In genomic region chr1:25799758-25800537, GRCh38 we compare ENCODE assay signal across 8 cellular contexts. TPM values are rescaled to one million over a fixed set of nuclear protein-coding genes. Genes with fewer than 3 reads are reported as not detected.
A peak's percentile ranks its signal among the peaks of the same experiment; 100 is the strongest.
DNase-seq lines count a peak whose midpoint lies in the region; ATAC-seq, FAIRE-seq and TF ChIP-seq lines count a peak whose summit lies in the region.

SELENON (plus strand) TSS chr1:25800193; CDS start chr1:25800231, 38 bp downstream.

- no peaks in the 10 kb centered on the region for H3K27me3 ChIP-seq in ACC112 (ENCODE audit: insufficient read depth, low read length)
- no peaks in the 10 kb centered on the region for H3K27me3 ChIP-seq in Panc1 (ENCODE audit: control insufficient read depth, insufficient read depth, low read length)
- no peaks in the 10 kb centered on the region for H3K27me3 ChIP-seq in ascending aorta
- H3K27me3 ChIP-seq in right atrium auricular region, result no peaks in the 10 kb centered on the region

- TF ChIP-seq CTCF in Panc1 (IDR thresholded peaks at IDR 0.05), result no peak
- TF ChIP-seq CTCF in ascending aorta (IDR thresholded peaks at IDR 0.05), result no peak
- TF ChIP-seq CTCF in right atrium auricular region (IDR thresholded peaks at IDR 0.05), result no peak

- H3K4me3 ChIP-seq in ACC112 (ENCODE audit: low read depth, low read length), result peak within 1 kb of the TSS; percentile 79
- peak within 1 kb of the TSS; percentile 42 to 59 for H3K4me3 ChIP-seq in Panc1 (ENCODE audit: low read depth in 2 of 2, low read length in 2 of 2)
- H3K4me3 ChIP-seq in ascending aorta, result peak within 1 kb of the TSS; percentile 77 to 87
- H3K4me3 ChIP-seq in right atrium auricular region, result peak within 1 kb of the TSS; percentile 68 to 72

- H3K36me3 ChIP-seq in ACC112 (ENCODE audit: insufficient read depth, low read length), result no peaks in the 10 kb centered on the region
- H3K36me3 ChIP-seq in Panc1 (ENCODE audit: control insufficient read depth, insufficient read depth, low read length), result no peaks in the 10 kb centered on the region
- no peaks in the 10 kb centered on the region for H3K36me3 ChIP-seq in ascending aorta
- no peaks in the 10 kb centered on the region for H3K36me3 ChIP-seq in right atrium auricular region

- H3K9me3 ChIP-seq in Panc1 (ENCODE audit: control insufficient read depth, insufficient read depth, low read depth, low read length), result no peaks in the 10 kb centered on the region
- H3K9me3 ChIP-seq in ascending aorta, result no peaks in the 10 kb centered on the region
- no peaks in the 10 kb centered on the region for H3K9me3 ChIP-seq in right atrium auricular region

- H2AFZ ChIP-seq in ACC112 (ENCODE audit: low read length, unreplicated experiment), result peak within 1 kb of the TSS; percentile 56

- POLR2A ChIA-PET in Panc1 (lab: Charles Lee), result no interaction called here

- no TSS peak for BruUV-seq in Panc1 (replicated peaks; lab: Mats Ljungman, UMichigan)

- H3K27ac ChIP-seq in ACC112 (ENCODE audit: low read depth, low read length) (no peak within 1 kb of the TSS), Panc1 (ENCODE audit: low read length) (peak within 1 kb of the TSS; percentile 52; the same call in 1 of the 2 replicates), ascending aorta (peak within 1 kb of the TSS; percentile 80 to 89), right atrium auricular region (peak within 1 kb of the TSS; percentile 65 to 81)

- in situ Hi-C loops in Panc1 (cut with HindIII; ENCODE audit: low pct_unique_long_range_greater_than_20kb, low sequenced_read_pairs), result no loop called here

- CTCF ChIA-PET in Panc1 (lab: Charles Lee), result no interaction called here

- H3K79me2 ChIP-seq in ACC112 (ENCODE audit: control insufficient read depth, insufficient read depth, low read length, unreplicated experiment), result peaks cover 4% of the 10 kb centered on the region

- ATAC-seq in Panc1 (peak; percentile 86), GM19395 (IDR thresholded peaks at IDR 0.05; ENCODE audit: unreplicated experiment) (no peak)

- peaks cover 29% of the 10 kb centered on the region for H3K4me1 ChIP-seq in ACC112 (ENCODE audit: control insufficient read depth, insufficient read depth, low read length, unreplicated experiment)
- 0 out of 2 replicates have a peak, but pooled peaks cover 5% of the 10 kb centered on the region for H3K4me1 ChIP-seq in Panc1 (ENCODE audit: control insufficient read depth, insufficient read depth, low read length)
- H3K4me1 ChIP-seq in ascending aorta, result peaks cover 5 to 30% of the 10 kb centered on the region in 2 donors
- peaks cover 0 to 52% of the 10 kb centered on the region in 2 donors for H3K4me1 ChIP-seq in right atrium auricular region

- intact Hi-C loops in Panc1 (cut with micrococcal nuclease; ENCODE audit: unreplicated experiment) (loop anchor here (5.0 kb wide), 1 partner anchor 178 kb away; no protein-coding TSS in a partner anchor), ascending aorta (cut with DNase I) (loop anchor here (5.0 kb wide), 2 partner anchors 278 to 298 kb away; no protein-coding TSS in a partner anchor), posterior vena cava (cut with DNase I) (loop anchor here (2.0 to 10.0 kb wide), 3 partner anchors 58 to 189 kb away; no protein-coding TSS in a partner anchor)

- no peak for TF ChIP-seq POLR2A in GM12892 (IDR thresholded peaks at IDR 0.05; ENCODE audit: low read depth, low read length)

- no peak for FAIRE-seq in GM12892 (lab: Jason Lieb, UNC)

- peak; percentile 49 for DNase-seq in GM12892 (ENCODE audit: insufficient read length)
- DNase-seq in Panc1 (ENCODE audit: low read depth, low spot score), result no peak
- peak in 1 of 2 donors; percentile 83 for DNase-seq in ascending aorta (ENCODE audit: low spot score in 2 of 2)
- peak; percentile 70 for DNase-seq in right atrium auricular region (ENCODE audit: low spot score)
- DNase-seq in posterior vena cava (ENCODE audit: low spot score), result peak; percentile 90
- DNase-seq in COLO829 (ENCODE audit: low spot score), result no peak

RNA-seq across cellular contexts. Expression of gene SELENON, which starts in this region (rescaled TPM):
- 0.89 TPM for polyA plus RNA-seq in GM12892 (2012; ENCODE audit: missing spikeins)
- total RNA-seq in Panc1 (2021; ENCODE audit: unreplicated experiment) (57.2 TPM), ascending aorta (208 TPM), right atrium auricular region (10 to 100 TPM; 31.7 to 34.2 TPM), posterior vena cava (10 to 100 TPM; 85.7 to 88.0 TPM)
- 66.2 TPM for polyA plus RNA-seq in Panc1 (2012; ENCODE audit: insufficient read length)

Comparison
In these comparisons a context has a peak if more than half of its experiments do, and no peak if none do; other contexts are left out.
1. DNase-seq: peak in GM12892 (single experiment), right atrium auricular region (single experiment) and posterior vena cava (single experiment); none in Panc1 (single experiment) and COLO829 (single experiment).
2. Peak in every context shown above with its lines, with median percentiles within 50 percentile points of each other: H3K4me3 ChIP-seq.